In genomic region chr17:51166198-51166986, GRCh38 we compare ENCODE assay signal across 1 cellular context.
TF ChIP-seq lines count a peak whose summit lies in the region.

Gene NME2, plus strand, starts transcription at chr17:51166411. Its CDS starts 420 bp downstream, at chr17:51166831.

TF ChIP-seq in HepG2, 621 proteins besides CTCF, POLR2A, EP300 and RAD21 (continued from another document and continues in another):
- TF ChIP-seq, protein P1, sequence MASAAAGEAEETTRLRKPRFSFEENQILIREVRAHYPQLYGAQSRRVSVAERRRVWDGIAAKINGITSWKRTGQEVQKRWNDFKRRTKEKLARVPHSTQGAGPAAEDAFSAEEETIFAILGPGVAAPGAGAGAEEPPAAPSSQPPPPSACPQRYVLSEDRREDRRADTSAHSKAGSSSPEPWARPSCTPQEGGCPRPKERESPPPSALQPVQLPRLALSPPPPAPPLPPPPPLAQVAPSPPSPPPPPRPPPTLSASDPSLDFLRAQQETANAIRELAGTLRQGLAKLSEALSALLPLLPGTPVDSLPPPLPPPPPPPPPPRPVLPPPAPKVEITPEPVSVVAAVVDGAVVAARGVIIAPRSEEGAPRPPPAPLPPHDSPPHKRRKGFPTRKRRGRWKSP (CRISPR knock-in tag; IDR thresholded peaks at IDR 0.05): peak; percentile 47
- TF ChIP-seq ZC3H13 (CRISPR knock-in tag; IDR thresholded peaks at IDR 0.05): peak; percentile 77
- peak; percentile 70; the same call in 1 of the 2 replicates for TF ChIP-seq ZNF234 (CRISPR knock-in tag; conservative IDR thresholded peaks at IDR 0.05)
- peak; percentile 62 for TF ChIP-seq AKAP8 (CRISPR knock-in tag; IDR thresholded peaks at IDR 0.05)
- peak; percentile 65 for TF ChIP-seq HOXA3 (CRISPR knock-in tag; IDR thresholded peaks at IDR 0.05)
- TF ChIP-seq, protein P2, sequence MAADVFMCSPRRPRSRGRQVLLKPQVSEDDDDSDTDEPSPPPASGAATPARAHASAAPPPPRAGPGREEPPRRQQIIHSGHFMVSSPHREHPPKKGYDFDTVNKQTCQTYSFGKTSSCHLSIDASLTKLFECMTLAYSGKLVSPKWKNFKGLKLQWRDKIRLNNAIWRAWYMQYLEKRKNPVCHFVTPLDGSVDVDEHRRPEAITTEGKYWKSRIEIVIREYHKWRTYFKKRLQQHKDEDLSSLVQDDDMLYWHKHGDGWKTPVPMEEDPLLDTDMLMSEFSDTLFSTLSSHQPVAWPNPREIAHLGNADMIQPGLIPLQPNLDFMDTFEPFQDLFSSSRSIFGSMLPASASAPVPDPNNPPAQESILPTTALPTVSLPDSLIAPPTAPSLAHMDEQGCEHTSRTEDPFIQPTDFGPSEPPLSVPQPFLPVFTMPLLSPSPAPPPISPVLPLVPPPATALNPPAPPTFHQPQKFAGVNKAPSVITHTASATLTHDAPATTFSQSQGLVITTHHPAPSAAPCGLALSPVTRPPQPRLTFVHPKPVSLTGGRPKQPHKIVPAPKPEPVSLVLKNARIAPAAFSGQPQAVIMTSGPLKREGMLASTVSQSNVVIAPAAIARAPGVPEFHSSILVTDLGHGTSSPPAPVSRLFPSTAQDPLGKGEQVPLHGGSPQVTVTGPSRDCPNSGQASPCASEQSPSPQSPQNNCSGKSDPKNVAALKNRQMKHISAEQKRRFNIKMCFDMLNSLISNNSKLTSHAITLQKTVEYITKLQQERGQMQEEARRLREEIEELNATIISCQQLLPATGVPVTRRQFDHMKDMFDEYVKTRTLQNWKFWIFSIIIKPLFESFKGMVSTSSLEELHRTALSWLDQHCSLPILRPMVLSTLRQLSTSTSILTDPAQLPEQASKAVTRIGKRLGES (CRISPR knock-in tag; IDR thresholded peaks at IDR 0.05; ENCODE audit: borderline replicate concordance): no peak
- peak; percentile 82; the same call in 1 of the 2 replicates for TF ChIP-seq ZNF841 (CRISPR knock-in tag; IDR thresholded peaks at IDR 0.05; ENCODE audit: borderline replicate concordance)
- peak; percentile 91; the same call in 1 of the 2 replicates for TF ChIP-seq ZNF225 (CRISPR knock-in tag; IDR thresholded peaks at IDR 0.05)
- TF ChIP-seq CC2D1A (CRISPR knock-in tag; IDR thresholded peaks at IDR 0.05): no peak
- peak; percentile 22; the same call in 1 of the 2 replicates for TF ChIP-seq ZNF839 (CRISPR knock-in tag; IDR thresholded peaks at IDR 0.05; ENCODE audit: borderline replicate concordance)
- peak; percentile 43; the same call in 1 of the 2 replicates for TF ChIP-seq TERF1 (CRISPR knock-in tag; IDR thresholded peaks at IDR 0.05)
- TF ChIP-seq ZNF510 (CRISPR knock-in tag; IDR thresholded peaks at IDR 0.05; ENCODE audit: low read depth): no peak; the same call in 1 of the 2 replicates
- no peak for TF ChIP-seq ZNF704 (CRISPR knock-in tag; IDR thresholded peaks at IDR 0.05; ENCODE audit: borderline replicate concordance)
- peak; percentile 95; the same call in 1 of the 2 replicates for TF ChIP-seq ZNF747 (CRISPR knock-in tag; IDR thresholded peaks at IDR 0.05; ENCODE audit: borderline replicate concordance)
- no peak for TF ChIP-seq TOPORS (CRISPR knock-in tag; IDR thresholded peaks at IDR 0.05)
- TF ChIP-seq, protein P3, sequence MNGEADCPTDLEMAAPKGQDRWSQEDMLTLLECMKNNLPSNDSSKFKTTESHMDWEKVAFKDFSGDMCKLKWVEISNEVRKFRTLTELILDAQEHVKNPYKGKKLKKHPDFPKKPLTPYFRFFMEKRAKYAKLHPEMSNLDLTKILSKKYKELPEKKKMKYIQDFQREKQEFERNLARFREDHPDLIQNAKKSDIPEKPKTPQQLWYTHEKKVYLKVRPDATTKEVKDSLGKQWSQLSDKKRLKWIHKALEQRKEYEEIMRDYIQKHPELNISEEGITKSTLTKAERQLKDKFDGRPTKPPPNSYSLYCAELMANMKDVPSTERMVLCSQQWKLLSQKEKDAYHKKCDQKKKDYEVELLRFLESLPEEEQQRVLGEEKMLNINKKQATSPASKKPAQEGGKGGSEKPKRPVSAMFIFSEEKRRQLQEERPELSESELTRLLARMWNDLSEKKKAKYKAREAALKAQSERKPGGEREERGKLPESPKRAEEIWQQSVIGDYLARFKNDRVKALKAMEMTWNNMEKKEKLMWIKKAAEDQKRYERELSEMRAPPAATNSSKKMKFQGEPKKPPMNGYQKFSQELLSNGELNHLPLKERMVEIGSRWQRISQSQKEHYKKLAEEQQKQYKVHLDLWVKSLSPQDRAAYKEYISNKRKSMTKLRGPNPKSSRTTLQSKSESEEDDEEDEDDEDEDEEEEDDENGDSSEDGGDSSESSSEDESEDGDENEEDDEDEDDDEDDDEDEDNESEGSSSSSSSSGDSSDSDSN (CRISPR knock-in tag; IDR thresholded peaks at IDR 0.05): peak; percentile 80
- TF ChIP-seq ZNF788 (CRISPR knock-in tag; IDR thresholded peaks at IDR 0.05; ENCODE audit: borderline replicate concordance): peak; percentile 87
- peak; percentile 91; the same call in 1 of the 2 replicates for TF ChIP-seq HES4 (CRISPR knock-in tag; IDR thresholded peaks at IDR 0.05; ENCODE audit: borderline replicate concordance)
- no peak for TF ChIP-seq HDAC6 (IDR thresholded peaks at IDR 0.05; ENCODE audit: low read depth, low read length)
- TF ChIP-seq ZNF136 (CRISPR knock-in tag; IDR thresholded peaks at IDR 0.05; ENCODE audit: low read depth): no peak
- no peak for TF ChIP-seq LCORL (IDR thresholded peaks at IDR 0.05)
- peak; percentile 88; the same call in 1 of the 2 replicates for TF ChIP-seq LCORL (CRISPR knock-in tag; IDR thresholded peaks at IDR 0.05)
- TF ChIP-seq SRY (CRISPR knock-in tag; IDR thresholded peaks at IDR 0.05): peak; percentile 70; the same call in 1 of the 2 replicates
- TF ChIP-seq NR2F2 (IDR thresholded peaks at IDR 0.05; ENCODE audit: borderline replicate concordance, low read depth): no peak
- 0 out of 2 replicates have a peak, but pooled peaks have one; percentile 10 for TF ChIP-seq CBFB (CRISPR knock-in tag; IDR thresholded peaks at IDR 0.05)
- TF ChIP-seq ZHX2 (IDR thresholded peaks at IDR 0.05; ENCODE audit: low read depth): 0 out of 2 replicates have a peak, but pooled peaks have one; percentile 8
- TF ChIP-seq ZHX2 (CRISPR knock-in tag; IDR thresholded peaks at IDR 0.05; ENCODE audit: borderline replicate concordance): peak; percentile 59; the same call in 1 of the 2 replicates
- peak; percentile 76 for TF ChIP-seq AGO1 (IDR thresholded peaks at IDR 0.05; ENCODE audit: low read depth, low read length, poor library complexity, severe bottlenecking)
- TF ChIP-seq RXRA (CRISPR knock-in tag; IDR thresholded peaks at IDR 0.05): peak; percentile 48; the same call in 1 of the 2 replicates
- peak; percentile 74; the same call in 1 of the 2 replicates for TF ChIP-seq ZNF562 (CRISPR knock-in tag; IDR thresholded peaks at IDR 0.05; ENCODE audit: borderline replicate concordance)
- TF ChIP-seq ZBTB7B (CRISPR knock-in tag; IDR thresholded peaks at IDR 0.05): peak; percentile 85; the same call in 1 of the 2 replicates
- 0 out of 2 replicates have a peak, but pooled peaks have one; percentile 33 for TF ChIP-seq HMGXB3 (CRISPR knock-in tag; IDR thresholded peaks at IDR 0.05; ENCODE audit: borderline replicate concordance)
- peak; percentile 70; the same call in 1 of the 2 replicates for TF ChIP-seq ZNF816 (CRISPR knock-in tag; IDR thresholded peaks at IDR 0.05; ENCODE audit: borderline replicate concordance)
- TF ChIP-seq ZNF550 (CRISPR knock-in tag; IDR thresholded peaks at IDR 0.05; ENCODE audit: borderline replicate concordance): no peak
